In genomic region chr19:35716985-35717664, GRCh38 we compare ENCODE assay signal across 8 cellular contexts. TPM values are rescaled to one million over a fixed set of nuclear protein-coding genes. Genes with fewer than 3 reads are reported as not detected.
DNase-seq lines count a peak whose midpoint lies in the region; ATAC-seq and TF ChIP-seq lines count a peak whose summit lies in the region.

No MANE protein-coding gene starts in this region.

- ATAC-seq in GM18907 (IDR thresholded peaks at IDR 0.05; ENCODE audit: unreplicated experiment) (peak; percentile 63), HG03159 (IDR thresholded peaks at IDR 0.05; ENCODE audit: unreplicated experiment) (peak; percentile 55), left colon (peak; percentile 86)
- ATAC-seq in activated CD4-positive, alpha-beta T cell treated with anti-CD3 and anti-CD28 coated beads for 36 hours = peak; percentile 61

- intact Hi-C loops in activated CD4-positive, alpha-beta T cell treated with anti-CD3 and anti-CD28 coated beads for 36 hours (cut with DNase I, micrococcal nuclease) = loop anchor here (1.0 to 10.0 kb wide), 21 partner anchors 14 to 398 kb away; partner anchors contain the start of genes PROSER3 (in 2 of the 2), TBCB (in 2 of the 2), ALKBH6 (in 1 of the 2) and ARHGAP33 (in 1 of the 2)
- intact Hi-C loops in left colon (cut with DNase I, micrococcal nuclease) = loop anchor here in 1 of 2 donors (10.0 kb wide), 1 partner anchor 172 kb away; the partner anchor contains the start of gene TMEM147

- H3K27ac ChIP-seq in AG04450 (ENCODE audit: low read depth, low read length) (peak overlapping the region; percentile 57), cingulate gyrus (ENCODE audit: low read depth, low read length) (peak overlapping the region; percentile 90)

- H3K9me3 ChIP-seq in AG04450 (ENCODE audit: control insufficient read depth, insufficient read depth, low read length) = no peaks in the 10 kb centered on the region; the same call in 1 of the 2 replicates

- H3K4me3 Mint-ChIP-seq in activated CD4-positive, alpha-beta T cell treated with anti-CD3 and anti-CD28 coated beads for 36 hours = peak overlapping the region; percentile 97

- peaks cover 61% of the 10 kb centered on the region for H3K36me3 Mint-ChIP-seq in activated CD4-positive, alpha-beta T cell treated with anti-CD3 and anti-CD28 coated beads for 36 hours (ENCODE audit: low read depth)

- H3K27me3 ChIP-seq in AG04450 (ENCODE audit: control insufficient read depth, insufficient read depth, low read length) = no peaks in the 10 kb centered on the region

- CTCF ChIA-PET in AG04450 (lab: Charles Lee) = no interaction called here
- CTCF ChIA-PET in activated CD4-positive, alpha-beta T cell treated with anti-CD3 and anti-CD28 coated beads for 36 hours (lab: Charles Lee) = no interaction called here

- peaks cover 40% of the 10 kb centered on the region for H3K4me1 Mint-ChIP-seq in activated CD4-positive, alpha-beta T cell treated with anti-CD3 and anti-CD28 coated beads for 36 hours

- H3K27me3 Mint-ChIP-seq in activated CD4-positive, alpha-beta T cell treated with anti-CD3 and anti-CD28 coated beads for 36 hours = no peaks in the 10 kb centered on the region

- H3K27ac Mint-ChIP-seq in activated CD4-positive, alpha-beta T cell treated with anti-CD3 and anti-CD28 coated beads for 36 hours = peak overlapping the region; percentile 90

- peak overlapping the region; percentile 84 for H3K4me3 ChIP-seq in AG04450 (ENCODE audit: low read depth, low read length)

- peak; percentile 85 for TF ChIP-seq CTCF in AG04450 (IDR thresholded peaks at IDR 0.05; ENCODE audit: low read depth, low read length)

- peak; percentile 84 for DNase-seq in AG04450 (ENCODE audit: low read depth, low spot score)
- DNase-seq in NCI-H446 (lab: John Stamatoyannopoulos, UW) = peak; percentile 74 to 93
- DNase-seq in activated CD4-positive, alpha-beta T cell treated with anti-CD3 and anti-CD28 coated beads for 36 hours = peak; percentile 98
- peak; percentile 90 to 97 for DNase-seq in left colon
- peak; percentile 93 to 94 for DNase-seq in stimulated activated CD4-positive, alpha-beta T cell treated with anti-CD3 and anti-CD28 coated beads, Interleukin-1b, Interleukin-23, amount 100 ng/mL, for 4 hours (ENCODE audit: low read depth in 2 of 2)

- POLR2A ChIA-PET in AG04450 (lab: Yijun Ruan, JAX) = no interaction called here
- POLR2A ChIA-PET in activated CD4-positive, alpha-beta T cell treated with anti-CD3 and anti-CD28 coated beads for 36 hours (lab: Charles Lee) = no interaction called here

- H3K9me3 Mint-ChIP-seq in activated CD4-positive, alpha-beta T cell treated with anti-CD3 and anti-CD28 coated beads for 36 hours (ENCODE audit: low read depth) = no peaks in the 10 kb centered on the region

RNA-seq across cellular contexts. Expression of gene KMT2B, which starts 0.7 kb away (rescaled TPM):
- 6.1 and 8.7 TPM in 2 replicates for polyA plus RNA-seq in AG04450 (2011; rRNA removed)
- polyA minus RNA-seq in AG04450 (2011; rRNA and poly(A)+ RNA removed) = 13.9 and 18.6 TPM in 2 replicates
- 10 to 100 TPM; 48.6 to 49.4 TPM for total RNA-seq in activated CD4-positive, alpha-beta T cell treated with anti-CD3 and anti-CD28 coated beads for 36 hours
- total RNA-seq in left colon = 10 to 100 TPM; 34.8 to 40.1 TPM

RNA-seq across cellular contexts. Expression of gene ZBTB32, which starts 12.8 kb away (rescaled TPM):
- not detected in 2 replicates for polyA plus RNA-seq in AG04450 (2011; rRNA removed)
- polyA minus RNA-seq in AG04450 (2011; rRNA and poly(A)+ RNA removed) = not detected in 2 replicates
- total RNA-seq in activated CD4-positive, alpha-beta T cell treated with anti-CD3 and anti-CD28 coated beads for 36 hours = 100 to 1,000 TPM; 232 to 265 TPM
- total RNA-seq in left colon = 1 to 10 TPM in 1 of 2 donors, under 1 TPM in 1; 0.15 to 1.1 TPM

RNA-seq across cellular contexts. Expression of gene IGFLR1, which starts 25.1 kb away (rescaled TPM):
- 1.3 and 2.0 TPM in 2 replicates for polyA plus RNA-seq in AG04450 (2011; rRNA removed)
- 2.0 TPM in 1 of 2 replicates, not detected in the other for polyA minus RNA-seq in AG04450 (2011; rRNA and poly(A)+ RNA removed)
- total RNA-seq in activated CD4-positive, alpha-beta T cell treated with anti-CD3 and anti-CD28 coated beads for 36 hours = 10 to 100 TPM; 71.4 to 80.2 TPM
- total RNA-seq in left colon = 1 to 10 TPM; 4.1 to 7.7 TPM

RNA-seq across cellular contexts. Expression of gene U2AF1L4, which starts 28.1 kb away (rescaled TPM):
- polyA plus RNA-seq in AG04450 (2011; rRNA removed) = 10.2 and 11.8 TPM in 2 replicates
- polyA minus RNA-seq in AG04450 (2011; rRNA and poly(A)+ RNA removed) = 9.7 and 9.9 TPM in 2 replicates
- 10 to 100 TPM; 31.6 to 37.5 TPM for total RNA-seq in activated CD4-positive, alpha-beta T cell treated with anti-CD3 and anti-CD28 coated beads for 36 hours
- 10 to 100 TPM; 14.5 to 17.3 TPM for total RNA-seq in left colon

RNA-seq across cellular contexts. Expression of gene PSENEN, which starts 28.3 kb away (rescaled TPM):
- polyA plus RNA-seq in AG04450 (2011; rRNA removed) = 41.0 and 52.7 TPM in 2 replicates
- polyA minus RNA-seq in AG04450 (2011; rRNA and poly(A)+ RNA removed) = 23.2 and 25.2 TPM in 2 replicates
- 10 to 100 TPM; 36.0 to 37.9 TPM for total RNA-seq in activated CD4-positive, alpha-beta T cell treated with anti-CD3 and anti-CD28 coated beads for 36 hours
- 10 to 100 TPM; 82.2 to 86.0 TPM for total RNA-seq in left colon

Comparison
In these comparisons a context has a peak if more than half of its experiments do, and no peak if none do; other contexts are left out.
1. Peak in every context shown above with its lines: DNase-seq, ATAC-seq, H3K4me3 ChIP-seq and H3K27ac ChIP-seq.
2. RNA of gene ZBTB32, which starts 12.8 kb away (total RNA-seq): 232 to 265 TPM in activated CD4-positive, alpha-beta T cell treated with anti-CD3 and anti-CD28 coated beads for 36 hours; 0.15 to 1.1 TPM in left colon; every median in the first group is over 100 times any median in the second.
3. RNA of gene IGFLR1, which starts 25.1 kb away (total RNA-seq): 71.4 to 80.2 TPM in activated CD4-positive, alpha-beta T cell treated with anti-CD3 and anti-CD28 coated beads for 36 hours; 4.1 to 7.7 TPM in left colon; every median in the first group is over 4 times any median in the second.